ENCODE assay signal across 8 cellular contexts in the genomic region with DNA sequence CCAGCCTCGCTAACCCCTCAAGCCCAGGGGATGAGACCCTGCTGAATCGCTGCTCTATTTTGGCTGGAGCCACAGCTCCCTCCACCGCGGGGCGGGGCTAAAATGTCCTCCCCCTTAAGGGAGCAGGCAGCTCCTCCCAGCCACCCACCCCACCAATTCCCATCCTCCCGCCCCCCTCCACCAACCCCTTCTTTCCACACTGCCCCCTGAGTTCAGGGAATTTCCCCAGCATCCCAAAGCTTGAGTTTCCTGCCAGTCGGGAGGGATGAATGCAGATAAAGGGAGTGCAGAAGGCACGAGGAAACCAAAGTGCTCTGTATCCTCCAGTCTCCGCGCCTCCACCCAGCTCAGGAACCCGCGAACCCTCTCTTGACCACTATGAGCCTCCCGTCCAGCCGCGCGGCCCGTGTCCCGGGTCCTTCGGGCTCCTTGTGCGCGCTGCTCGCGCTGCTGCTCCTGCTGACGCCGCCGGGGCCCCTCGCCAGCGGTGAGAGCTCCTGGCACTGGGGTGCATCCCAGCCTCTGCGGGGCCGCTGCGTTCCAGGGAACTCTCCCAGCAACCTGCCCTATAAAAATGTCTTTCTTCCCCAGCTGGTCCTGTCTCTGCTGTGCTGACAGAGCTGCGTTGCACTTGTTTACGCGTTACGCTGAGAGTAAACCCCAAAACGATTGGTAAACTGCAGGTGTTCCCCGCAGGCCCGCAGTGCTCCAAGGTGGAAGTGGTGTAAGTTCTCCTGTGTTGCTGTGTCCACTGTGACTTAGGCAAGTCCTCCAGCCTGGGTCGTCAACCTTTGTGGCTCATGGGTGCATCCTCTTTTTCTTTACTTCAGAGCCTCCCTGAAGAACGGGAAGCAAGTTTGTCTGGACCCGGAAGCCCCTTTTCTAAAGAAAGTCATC. TPM values are rescaled to one million over a fixed set of nuclear protein-coding genes. Genes with fewer than 3 reads are reported as not detected.
DNase-seq lines count a peak whose midpoint lies in the region; ATAC-seq, FAIRE-seq and TF ChIP-seq lines count a peak whose summit lies in the region.

A gene (plus strand): TSS at position 306 of the 897 bp plus-strand sequence. CDS start 73 bp downstream, at position 379.

- no peaks in the 10 kb centered on the region for H4K20me1 ChIP-seq in astrocyte (ENCODE audit: insufficient read depth, low read length)
- H4K20me1 ChIP-seq in OCI-LY7 (ENCODE audit: insufficient read depth, low read length), result no peaks in the 10 kb centered on the region

- peak within 1 kb of the TSS; percentile 83 for H3K4me3 Mint-ChIP-seq in astrocyte (ENCODE audit: unreplicated experiment)

- no peaks in the 10 kb centered on the region for H3K9me2 ChIP-seq in OCI-LY7 (ENCODE audit: insufficient read depth, low read length)

- H3K27ac ChIP-seq in astrocyte (ENCODE audit: low read depth, low read length) (no peak within 1 kb of the TSS), gastrocnemius medialis (no peak within 1 kb of the TSS), OCI-LY7 (ENCODE audit: low read depth, low read length, poor library complexity, severe bottlenecking) (no peak within 1 kb of the TSS)

- no peak for TF ChIP-seq POLR2A in gastrocnemius medialis (IDR thresholded peaks at IDR 0.05)

- DNase-seq in HFF-Myc (ENCODE audit: extremely low read depth, low read depth) (no peak), astrocyte (ENCODE audit: low read depth) (no peak), gastrocnemius medialis (no peak), OCI-LY7 (ENCODE audit: low spot score) (no peak)
- no peak for DNase-seq in activated naive CD4-positive, alpha-beta T cell treated with anti-CD3 and anti-CD28 coated beads, Interleukin-2, amount 50 U/mL, for 16 hours
- DNase-seq in stimulated activated CD4-positive, alpha-beta T cell treated with anti-CD3 and anti-CD28 coated beads, Interleukin-12 subunit alpha, Interleukin-12 subunit beta, amount 100 ng/mL, for 4 hours, result no peak

- H3K4me2 ChIP-seq in astrocyte (ENCODE audit: low read length) (peak within 1 kb of the TSS; percentile 84), OCI-LY7 (ENCODE audit: low read length) (no peak within 1 kb of the TSS)

- peak within 1 kb of the TSS; percentile 45 for H3K9ac ChIP-seq in astrocyte (ENCODE audit: low read length)

- H3K27me3 Mint-ChIP-seq in astrocyte (ENCODE audit: low read depth, unreplicated experiment), result no peaks in the 10 kb centered on the region

- H3K9me3 ChIP-seq in astrocyte (ENCODE audit: insufficient read depth, low read depth, low read length), result no peaks in the 10 kb centered on the region
- H3K9me3 ChIP-seq in gastrocnemius medialis, result no peaks in the 10 kb centered on the region
- H3K9me3 ChIP-seq in OCI-LY7 (ENCODE audit: low read length), result no peaks in the 10 kb centered on the region

- H3K9me3 Mint-ChIP-seq in astrocyte (ENCODE audit: unreplicated experiment), result no peaks in the 10 kb centered on the region

- H3K4me1 Mint-ChIP-seq in astrocyte (ENCODE audit: low read depth, unreplicated experiment), result peaks cover 20% of the 10 kb centered on the region

- ATAC-seq in gastrocnemius medialis (no peak), GM19455 (IDR thresholded peaks at IDR 0.05; ENCODE audit: unreplicated experiment) (no peak)

- H3K4me3 ChIP-seq in HFF-Myc (replicated peaks; ENCODE audit: low read depth, low read length) (peak within 1 kb of the TSS; percentile 43), astrocyte (ENCODE audit: insufficient read depth, low read depth, low read length) (peak within 1 kb of the TSS; percentile 41), iPS-11a (ENCODE audit: low read depth, low read length) (peak within 1 kb of the TSS; percentile 66), gastrocnemius medialis (peak within 1 kb of the TSS in 3 of 4 donors; percentile 25 to 36 (median 30)), OCI-LY7 (ENCODE audit: low read depth, low read length, poor library complexity, severe bottlenecking) (no peak within 1 kb of the TSS)

- in situ Hi-C loops in gastrocnemius medialis (cut with MboI; ENCODE audit: low sequenced_read_pairs in 4 of 4), result no loop called here

- FAIRE-seq in astrocyte (lab: Jason Lieb, UNC), result no peak

- POLR2A ChIA-PET in OCI-LY7 (lab: Charles Lee), result interaction anchor here (0.6 kb wide), 1 partner anchor 96 kb away, joined by 3 read pairs; no protein-coding TSS in a partner anchor

- peaks cover 23% of the 10 kb centered on the region for H3K4me1 ChIP-seq in astrocyte (ENCODE audit: insufficient read depth, low read length)
- no peaks in the 10 kb centered on the region for H3K4me1 ChIP-seq in gastrocnemius medialis
- H3K4me1 ChIP-seq in OCI-LY7 (ENCODE audit: insufficient read depth, low read length, poor library complexity, severe bottlenecking), result no peaks in the 10 kb centered on the region

- intact Hi-C loops in gastrocnemius medialis (cut with DNase I; ENCODE audit: low total_unique reads) (no loop called here), OCI-LY7 (cut with micrococcal nuclease; ENCODE audit: unreplicated experiment) (no loop called here)

- H3K79me2 ChIP-seq in astrocyte (ENCODE audit: insufficient read depth, low read length), result no peaks in the 10 kb centered on the region
- H3K79me2 ChIP-seq in OCI-LY7 (ENCODE audit: insufficient read depth, low read depth, low read length), result no peaks in the 10 kb centered on the region

- no peaks in the 10 kb centered on the region for H3K36me3 ChIP-seq in astrocyte (ENCODE audit: insufficient read depth, low read length)
- no peaks in the 10 kb centered on the region for H3K36me3 ChIP-seq in gastrocnemius medialis
- no peaks in the 10 kb centered on the region for H3K36me3 ChIP-seq in OCI-LY7 (ENCODE audit: insufficient read depth, low read length)

- CTCF ChIA-PET in OCI-LY7 (lab: Charles Lee; ENCODE audit: unreplicated experiment), result no interaction called here

- no peaks in the 10 kb centered on the region for H3K36me3 Mint-ChIP-seq in astrocyte (ENCODE audit: low read depth, unreplicated experiment)

- H3K27me3 ChIP-seq in astrocyte (ENCODE audit: insufficient read depth, low read length) (no peaks in the 10 kb centered on the region), gastrocnemius medialis (peaks cover 0 to 10% (median 4%) of the 10 kb centered on the region in 3 donors)

- H2AFZ ChIP-seq in astrocyte (ENCODE audit: low read depth, low read length), result peak within 1 kb of the TSS; percentile 75
- no peak within 1 kb of the TSS for H2AFZ ChIP-seq in OCI-LY7 (ENCODE audit: low read length)

- no TSS peak for BruUV-seq in OCI-LY7 (replicated peaks; lab: Mats Ljungman, UMichigan)

- no peak for TF ChIP-seq CTCF in HFF-Myc (IDR thresholded peaks at IDR 0.05; ENCODE audit: low read depth, low read length, missing control alignments)
- no peak for TF ChIP-seq CTCF in astrocyte (IDR thresholded peaks at IDR 0.05; ENCODE audit: insufficient read depth, low read depth, low read length)
- no peak for TF ChIP-seq CTCF in gastrocnemius medialis (IDR thresholded peaks at IDR 0.05 in 4 of 5, conservative IDR thresholded peaks at IDR 0.05 in 1 of 5)
- TF ChIP-seq CTCF in OCI-LY7 (conservative IDR thresholded peaks at IDR 0.05; ENCODE audit: low read length), result no peak

- H3K27ac Mint-ChIP-seq in astrocyte (ENCODE audit: unreplicated experiment), result no peak within 1 kb of the TSS

RNA-seq across cellular contexts. Expression of the gene that starts here (rescaled TPM):
- total RNA-seq in astrocyte (16.7 and 18.5 TPM in 2 replicates), gastrocnemius medialis (1 to 10 TPM in 1 of 4 donors, not detected in 3; 3.7 TPM), OCI-LY7 (2022) (not detected in 2 replicates)
- total RNA-seq in OCI-LY7 (2014; rRNA removed; shearing (Covaris generic)), result not detected in 2 replicates
